In genomic region chr2:178195390-178196166, GRCh38 we compare ENCODE assay signal across 8 cellular contexts. TPM values are rescaled to one million over a fixed set of nuclear protein-coding genes. Genes with fewer than 3 reads are reported as not detected.
DNase-seq lines count a peak whose midpoint lies in the region; ATAC-seq and TF ChIP-seq lines count a peak whose summit lies in the region.

No MANE protein-coding gene starts in this region.

- no peaks in the 10 kb centered on the region for H3K36me3 Mint-ChIP-seq in stimulated activated naive B cell treated with anti-CD40 and anti-IgM and Interleukin-4, amounts not matched to agents 10 μg/mL and 1 μg/mL and 100 μg/mL, for 72 hours

- H3K4me1 Mint-ChIP-seq in stimulated activated naive B cell treated with anti-CD40 and anti-IgM and Interleukin-4, amounts not matched to agents 10 μg/mL and 1 μg/mL and 100 μg/mL, for 72 hours = peaks cover 2 to 17% of the 10 kb centered on the region in 2 donors

- no peaks in the 10 kb centered on the region for H3K9me3 Mint-ChIP-seq in stimulated activated naive B cell treated with anti-CD40 and anti-IgM and Interleukin-4, amounts not matched to agents 10 μg/mL and 1 μg/mL and 100 μg/mL, for 72 hours

- peak overlapping the region; percentile 74 to 80 for H3K4me3 Mint-ChIP-seq in stimulated activated naive B cell treated with anti-CD40 and anti-IgM and Interleukin-4, amounts not matched to agents 10 μg/mL and 1 μg/mL and 100 μg/mL, for 72 hours

- no peak for TF ChIP-seq CTCF in WERI-Rb-1 (IDR thresholded peaks at IDR 0.05; ENCODE audit: low read depth, low read length)

- peaks cover 53 to 73% of the 10 kb centered on the region in 2 donors for H3K27me3 Mint-ChIP-seq in stimulated activated naive B cell treated with anti-CD40 and anti-IgM and Interleukin-4, amounts not matched to agents 10 μg/mL and 1 μg/mL and 100 μg/mL, for 72 hours

- ATAC-seq in stimulated activated naive B cell treated with anti-CD40 and anti-IgM and Interleukin-4, amounts not matched to agents 10 μg/mL and 1 μg/mL and 100 μg/mL, for 72 hours (replicated peaks) = no peak
- ATAC-seq in GM18907 (IDR thresholded peaks at IDR 0.05; ENCODE audit: unreplicated experiment) (no peak), HG02763 (IDR thresholded peaks at IDR 0.05; ENCODE audit: unreplicated experiment) (no peak)

- H3K36me3 ChIP-seq in WERI-Rb-1 (no peaks in the 10 kb centered on the region), iPS DF 6.9 (ENCODE audit: control insufficient read depth, insufficient read depth, low read length) (no peaks in the 10 kb centered on the region)

- H3K27ac Mint-ChIP-seq in stimulated activated naive B cell treated with anti-CD40 and anti-IgM and Interleukin-4, amounts not matched to agents 10 μg/mL and 1 μg/mL and 100 μg/mL, for 72 hours = no peak overlapping the region

- no peaks in the 10 kb centered on the region for H3K27me3 ChIP-seq in WERI-Rb-1 (ENCODE audit: insufficient read depth, low read depth, severe bottlenecking)
- peaks cover 15% of the 10 kb centered on the region for H3K27me3 ChIP-seq in iPS DF 6.9 (ENCODE audit: control insufficient read depth, insufficient read depth, low read length)

- peak overlapping the region; percentile 73; the same call in 1 of the 2 replicates for H3K27ac ChIP-seq in WERI-Rb-1
- no peak overlapping the region for H3K27ac ChIP-seq in iPS DF 6.9 (ENCODE audit: low read length)

- intact Hi-C loops in posterior vena cava (cut with DNase I) = no loop called here

- no peaks in the 10 kb centered on the region for H3K4me1 ChIP-seq in iPS DF 6.9 (ENCODE audit: control insufficient read depth, insufficient read depth, low read length)

- DNase-seq in NCI-H748 treated with DMSO at 0.1 percent for 48 hours (lab: John Stamatoyannopoulos, UW) (peak; percentile 41), NCI-H748 (lab: John Stamatoyannopoulos, UW; ENCODE audit: unreplicated experiment) (no peak), WERI-Rb-1 (peak; percentile 80), iPS DF 6.9 (ENCODE audit: low read depth, low spot score) (peak; percentile 16), posterior vena cava (ENCODE audit: low spot score) (no peak)
- DNase-seq in stimulated activated naive B cell treated with anti-CD40 and anti-IgM and Interleukin-4, amounts not matched to agents 10 μg/mL and 1 μg/mL and 100 μg/mL, for 72 hours = no peak

- H3K4me3 ChIP-seq in WERI-Rb-1 (ENCODE audit: low read depth, low read length) (peak overlapping the region; percentile 83), iPS DF 6.9 (ENCODE audit: low read length) (peak overlapping the region; percentile 92; the same call in 1 of the 2 replicates)

- H3K9me3 ChIP-seq in WERI-Rb-1 (ENCODE audit: severe bottlenecking) = no peaks in the 10 kb centered on the region
- no peaks in the 10 kb centered on the region for H3K9me3 ChIP-seq in iPS DF 6.9 (ENCODE audit: control insufficient read depth, insufficient read depth, low read length)

- WGBS in iPS DF 6.9 (ENCODE audit: insufficient coverage, insufficient read length) = no CpG with 5 or more reads among the region's 14 CpGs

RNA-seq across cellular contexts. Expression of gene OSBPL6, which starts 1.3 kb away (rescaled TPM):
- total RNA-seq in posterior vena cava = 1 to 10 TPM; 2.0 to 2.5 TPM

Comparison
In these comparisons a context has a peak if more than half of its experiments do, and no peak if none do; other contexts are left out.
1. DNase-seq: peak in NCI-H748 treated with DMSO at 0.1 percent for 48 hours (single experiment), WERI-Rb-1 (single experiment) and iPS DF 6.9 (single experiment); none in NCI-H748 (single experiment), stimulated activated naive B cell treated with anti-CD40 and anti-IgM and Interleukin-4, amounts not matched to agents 10 μg/mL and 1 μg/mL and 100 μg/mL, for 72 hours (single experiment) and posterior vena cava (single experiment).